ENCODE assay signal across 13 cellular contexts in genomic region chr6:117136702-117137101, GRCh38.
DNase-seq lines count a peak whose midpoint lies in the region; ATAC-seq and TF ChIP-seq lines count a peak whose summit lies in the region.
"Had no signal": no experiment of that assay in that cellular context is flagged by ENCODE, and none has a peak within 500 bp of the region (broad histone marks: within the 10 kb centered on the region; RNA-seq: fewer than 3 reads in every experiment).

No MANE protein-coding gene starts in this region.

- POLR2A ChIA-PET in HEK293T (lab: Yijun Ruan, JAX), result no interaction called here

- CTCF ChIA-PET in HEK293T (lab: Yijun Ruan, JAX), result no interaction called here

- peaks cover 0 to 27% (median 8%) of the 10 kb centered on the region in 12 donors for H3K4me1 ChIP-seq in heart left ventricle
- H3K4me1 ChIP-seq in heart right ventricle, result peaks cover 0 to 20% (median 7%) of the 10 kb centered on the region in 9 donors
- peaks cover 13 to 24% of the 10 kb centered on the region in 2 donors for H3K4me1 ChIP-seq in gastrocnemius medialis
- H3K4me1 ChIP-seq: HAP-1 had no signal

- H3K27me3 ChIP-seq in heart left ventricle (no peaks in the 10 kb centered on the region), heart right ventricle (no peaks in the 10 kb centered on the region), gastrocnemius medialis (no peaks in the 10 kb centered on the region)

- TF ChIP-seq CTCF in heart left ventricle (IDR thresholded peaks at IDR 0.05) (no peak), heart right ventricle (IDR thresholded peaks at IDR 0.05) (no peak), gastrocnemius medialis (IDR thresholded peaks at IDR 0.05 in 4 of 5, conservative IDR thresholded peaks at IDR 0.05 in 1 of 5) (no peak)

- DNase-seq in heart left ventricle (peak in 2 of 5 donors; percentile 16 to 20), heart right ventricle (peak in 1 of 2 donors; percentile 8), left ventricle myocardium superior (no peak), gastrocnemius medialis (no peak), NCI-H187 treated with DMSO at 0.1 percent for 48 hours (lab: John Stamatoyannopoulos, UW) (no peak), HEK293T (ENCODE audit: extremely low spot score) (no peak)
- DNase-seq: C1 segment of cervical spinal cord; Calu3; CD4-positive, alpha-beta memory T cell; COR-L47; DND-41; GOT3 had no signal

- ATAC-seq in heart left ventricle, result peak in 2 of 4 donors; percentile 48 to 49
- peak in 5 of 8 donors; percentile 41 to 63 (median 58) for ATAC-seq in heart right ventricle
- ATAC-seq in left ventricle myocardium superior, result peak; percentile 54
- no peak for ATAC-seq in gastrocnemius medialis

- WGBS in heart left ventricle, 4 donors, result 64 to 89% (median 83%) methylated on average over 1 of the region's 1 CpG
- 77 to 81% methylated on average over 1 of the region's 1 CpG for WGBS in heart right ventricle, 2 donors

- intact Hi-C loops in heart left ventricle (cut with DNase I), result no loop called here
- intact Hi-C loops in heart right ventricle (cut with DNase I), result no loop called here
- intact Hi-C loops in left ventricle myocardium superior (cut with micrococcal nuclease), result no loop called here
- intact Hi-C loops in gastrocnemius medialis (cut with DNase I; ENCODE audit: low total_unique reads), result loop anchor here (10.0 kb wide), 1 partner anchor 258 kb away; no protein-coding TSS in a partner anchor

- H3K4me3 ChIP-seq in heart left ventricle (no peak overlapping the region), heart right ventricle (no peak overlapping the region), gastrocnemius medialis (no peak overlapping the region)
- H3K4me3 ChIP-seq: HAP-1 had no signal

- H3K27ac ChIP-seq in heart left ventricle (peak overlapping the region in 8 of 12 donors; percentile 11 to 90 (median 77)), heart right ventricle (peak overlapping the region in 5 of 10 donors; percentile 23 to 82 (median 79)), gastrocnemius medialis (peak overlapping the region; percentile 88 to 94 (median 92))

- H3K36me3 ChIP-seq in heart left ventricle (no peaks in the 10 kb centered on the region), heart right ventricle (no peaks in the 10 kb centered on the region), gastrocnemius medialis (no peaks in the 10 kb centered on the region)
- H3K36me3 ChIP-seq: HAP-1 had no signal

- in situ Hi-C loops in gastrocnemius medialis (cut with MboI; ENCODE audit: low sequenced_read_pairs in 4 of 4), result loop anchor here in 1 of 4 donors (10.0 kb wide), 1 partner anchor 162 kb away; no protein-coding TSS in a partner anchor

- no peaks in the 10 kb centered on the region for H3K9me3 ChIP-seq in heart left ventricle
- H3K9me3 ChIP-seq in heart right ventricle, result no peaks in the 10 kb centered on the region
- no peaks in the 10 kb centered on the region for H3K9me3 ChIP-seq in gastrocnemius medialis
- H3K9me3 ChIP-seq: HAP-1 had no signal

- TF ChIP-seq POLR2A in heart left ventricle (IDR thresholded peaks at IDR 0.05) (no peak), gastrocnemius medialis (IDR thresholded peaks at IDR 0.05) (no peak)

TF ChIP-seq in HEK293T, 16 proteins besides CTCF, POLR2A, EP300 and RAD21:
- TF ChIP-seq ARNT (IDR thresholded peaks at IDR 0.05), result no peak
- TF ChIP-seq PKNOX1 (IDR thresholded peaks at IDR 0.05), result no peak
- no peak for TF ChIP-seq FOXA1 (IDR thresholded peaks at IDR 0.05)
- no peak for TF ChIP-seq HDGF (IDR thresholded peaks at IDR 0.05; ENCODE audit: borderline replicate concordance)
- TF ChIP-seq CTBP1 (IDR thresholded peaks at IDR 0.05; ENCODE audit: borderline replicate concordance), result no peak
- no peak for TF ChIP-seq FOXK2 (IDR thresholded peaks at IDR 0.05)
- no peak for TF ChIP-seq SP1 (IDR thresholded peaks at IDR 0.05)
- TF ChIP-seq SUZ12 (IDR thresholded peaks at IDR 0.05), result no peak
- no peak for TF ChIP-seq NFRKB (IDR thresholded peaks at IDR 0.05)
- no peak for TF ChIP-seq ZNF384 (IDR thresholded peaks at IDR 0.05)
- TF ChIP-seq BHLHE40 (IDR thresholded peaks at IDR 0.05; ENCODE audit: borderline replicate concordance), result no peak
- TF ChIP-seq TARDBP (IDR thresholded peaks at IDR 0.05), result no peak
- no peak for TF ChIP-seq LEF1 (IDR thresholded peaks at IDR 0.05; ENCODE audit: borderline replicate concordance)
- TF ChIP-seq L3MBTL2 (conservative IDR thresholded peaks at IDR 0.05), result no peak
- TF ChIP-seq ELF4 (IDR thresholded peaks at IDR 0.05), result no peak
- TF ChIP-seq FOXM1 (IDR thresholded peaks at IDR 0.05; ENCODE audit: borderline replicate concordance), result no peak

Comparison
In these comparisons a context has a peak if more than half of its experiments do, and no peak if none do; other contexts are left out.
1. ATAC-seq: peak in heart right ventricle (5 of 8) and left ventricle myocardium superior (single experiment); none in gastrocnemius medialis (0 of 2).